22 cellular contexts compared by ENCODE assay signal in the genomic region with DNA sequence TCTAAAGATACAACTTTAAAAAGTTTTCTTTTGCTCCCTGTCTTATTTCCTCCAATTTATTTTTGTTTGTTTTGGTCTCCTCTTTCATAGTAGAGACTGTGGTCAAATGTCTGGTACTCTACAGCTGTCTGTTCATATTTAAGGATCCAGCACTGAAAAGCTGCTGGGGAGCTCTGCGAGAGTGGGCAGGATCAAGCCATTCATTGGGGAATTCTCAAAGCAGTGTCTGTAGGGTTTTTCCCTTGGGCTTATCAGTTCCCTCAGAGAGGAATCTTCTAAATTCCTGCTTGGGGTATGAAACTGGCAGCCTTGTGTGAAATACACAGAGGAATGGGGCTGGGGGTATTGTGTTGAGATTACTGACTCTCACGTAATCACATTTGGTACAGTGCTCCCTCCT.
"Had no signal": no experiment of that assay in that cellular context is flagged by ENCODE, and none has a peak within 500 bp of the region (broad histone marks: within the 10 kb centered on the region; RNA-seq: fewer than 3 reads in every experiment).

No MANE protein-coding gene starts in this region.

- H3K27me3 Mint-ChIP-seq: activated CD4-positive, alpha-beta memory T cell treated with anti-CD3 and anti-CD28 coated beads for 36 hours; activated CD4-positive, alpha-beta T cell treated with anti-CD3 and anti-CD28 coated beads, Interleukin-2, amount 10 ng/mL, durations not matched to agents 24 days and 14 days; stimulated activated naive CD8-positive, alpha-beta T cell treated with anti-CD3 and anti-CD28 coated beads, Interleukin-15, Interleukin-2, amounts not matched to agents 100 ng/mL and 50 ng/mL, for 24 hours; T-helper 17 cell; type B pancreatic cell had no signal

- H3K9me3 Mint-ChIP-seq: activated CD4-positive, alpha-beta memory T cell treated with anti-CD3 and anti-CD28 coated beads for 36 hours; activated CD4-positive, alpha-beta T cell treated with anti-CD3 and anti-CD28 coated beads, Interleukin-2, amount 10 ng/mL, durations not matched to agents 24 days and 14 days; activated naive CD4-positive, alpha-beta T cell treated with anti-CD3 and anti-CD28 coated beads, Interleukin-2, amount 50 U/mL, for 72 hours; natural killer cell; stimulated activated effector memory CD8-positive, alpha-beta T cell treated with anti-CD3 and anti-CD28 coated beads, Interleukin-12 subunit alpha, Interleukin-12 subunit beta, amount 100 ng/mL, for 72 hours; stimulated activated naive CD8-positive, alpha-beta T cell treated with anti-CD3 and anti-CD28 coated beads, Interleukin-15, Interleukin-2, amounts not matched to agents 100 ng/mL and 50 ng/mL, for 24 hours; type B pancreatic cell had no signal

- H3K4me1 Mint-ChIP-seq: stimulated activated effector memory CD8-positive, alpha-beta T cell treated with anti-CD3 and anti-CD28 coated beads, Interleukin-12 subunit alpha, Interleukin-12 subunit beta, amount 100 ng/mL, for 72 hours had no signal

- H3K9me3 ChIP-seq: right lobe of liver, thoracic aorta had no signal

- H3K4me3 ChIP-seq: right lobe of liver, skin epidermis, thoracic aorta had no signal

- DNase-seq: activated CD4-positive, alpha-beta memory T cell treated with anti-CD3 and anti-CD28 coated beads for 36 hours; activated CD4-positive, alpha-beta T cell treated with anti-CD3 and anti-CD28 coated beads, Interleukin-2, amount 10 ng/mL, durations not matched to agents 24 days and 14 days; activated CD4-positive, CD25-positive, alpha-beta regulatory T cell treated with anti-CD3 and anti-CD28 coated beads, Interleukin-2, amount 50 U/mL, for 72 hours; activated naive CD4-positive, alpha-beta T cell; activated T-cell treated with anti-CD3 and anti-CD28 coated beads, Interleukin-2, amount 50 U/mL, for 48 hours; anterior cingulate cortex; dermis blood vessel endothelial cell; effector CD4-positive, alpha-beta T cell; left cardiac atrium; mammary epithelial cell; midbrain; natural killer cell; right lobe of liver; stimulated activated CD4-positive, alpha-beta T cell treated with anti-CD3 and anti-CD28 coated beads, Interleukin-4, amount 100 ng/mL, for 24 hours; T-helper 17 cell; T1000 had no signal

- H3K27me3 ChIP-seq: right lobe of liver had no signal

- H3K27ac Mint-ChIP-seq: activated CD4-positive, alpha-beta memory T cell treated with anti-CD3 and anti-CD28 coated beads for 36 hours; activated CD4-positive, alpha-beta T cell treated with anti-CD3 and anti-CD28 coated beads, Interleukin-2, amount 10 ng/mL, durations not matched to agents 24 days and 14 days; activated naive CD4-positive, alpha-beta T cell treated with anti-CD3 and anti-CD28 coated beads, Interleukin-2, amount 50 U/mL, for 72 hours; natural killer cell; stimulated activated effector memory CD8-positive, alpha-beta T cell treated with anti-CD3 and anti-CD28 coated beads, Interleukin-12 subunit alpha, Interleukin-12 subunit beta, amount 100 ng/mL, for 72 hours; stimulated activated naive CD8-positive, alpha-beta T cell treated with anti-CD3 and anti-CD28 coated beads, Interleukin-15, Interleukin-2, amounts not matched to agents 100 ng/mL and 50 ng/mL, for 24 hours; T-helper 17 cell; type B pancreatic cell had no signal

- H3K4me3 Mint-ChIP-seq: activated CD4-positive, alpha-beta memory T cell treated with anti-CD3 and anti-CD28 coated beads for 36 hours; activated CD4-positive, alpha-beta T cell treated with anti-CD3 and anti-CD28 coated beads, Interleukin-2, amount 10 ng/mL, durations not matched to agents 24 days and 14 days; natural killer cell; stimulated activated effector memory CD8-positive, alpha-beta T cell treated with anti-CD3 and anti-CD28 coated beads, Interleukin-12 subunit alpha, Interleukin-12 subunit beta, amount 100 ng/mL, for 72 hours; stimulated activated naive CD8-positive, alpha-beta T cell treated with anti-CD3 and anti-CD28 coated beads, Interleukin-15, Interleukin-2, amounts not matched to agents 100 ng/mL and 50 ng/mL, for 24 hours; T-helper 17 cell; type B pancreatic cell had no signal

- H3K27ac ChIP-seq: right lobe of liver, skin epidermis, thoracic aorta had no signal
